ENCODE assay signal across 21 cellular contexts in genomic region chr10:120931423-120931822, GRCh38.
"Had no signal": no experiment of that assay in that cellular context is flagged by ENCODE, and none has a peak within 500 bp of the region (broad histone marks: within the 10 kb centered on the region; RNA-seq: fewer than 3 reads in every experiment).

No MANE protein-coding gene starts in this region.

- H3K36me3 ChIP-seq: brain microvascular endothelial cell, lower lobe of right lung, thyroid gland had no signal

- H3K27ac ChIP-seq: brain microvascular endothelial cell, dorsolateral prefrontal cortex, lower lobe of right lung, thyroid gland had no signal

- DNase-seq: activated B cell treated with CpG ODN at 0.5 μM for 24 hours; activated CD4-positive, alpha-beta T cell treated with anti-CD3 and anti-CD28 coated beads for 4 hours; activated CD8-positive, alpha-beta memory T cell treated with anti-CD3 and anti-CD28 coated beads, Interleukin-2, amount 50 U/mL, for 4 hours; activated CD8-positive, alpha-beta T cell treated with anti-CD3 and anti-CD28 coated beads, Interleukin-2, amount 10 ng/mL, durations not matched to agents 7 days and 5 days; activated naive CD4-positive, alpha-beta T cell treated with anti-CD3 and anti-CD28 coated beads, Interleukin-2, amount 10 ng/mL, durations not matched to agents 7 days and 5 days; activated T-cell treated with anti-CD3 and anti-CD28 coated beads, Interleukin-2, amount 50 U/mL, for 4 hours; aorta; brain microvascular endothelial cell; central memory CD4-positive, alpha-beta T cell; dorsolateral prefrontal cortex; glutamatergic neuron; lower lobe of right lung; nephron progenitor cell; occipital lobe; retina; stimulated activated CD4-positive, alpha-beta T cell treated with anti-CD3 and anti-CD28 coated beads, Interleukin-12 subunit alpha, Interleukin-12 subunit beta, amount 100 ng/mL, for 4 hours; stimulated activated CD4-positive, alpha-beta T cell treated with anti-CD3 and anti-CD28 coated beads, Interleukin-2, amount 100 ng/mL, for 24 hours; stimulated activated naive CD4-positive, alpha-beta T cell treated with Interleukin-2 at 50 U/mL for 16 hours had no signal

- FAIRE-seq: colon, keratinocyte had no signal

- H3K9me3 ChIP-seq: lower lobe of right lung, thyroid gland had no signal

- H3K27me3 ChIP-seq: brain microvascular endothelial cell, dorsolateral prefrontal cortex, thyroid gland had no signal

- H3K4me3 ChIP-seq: dorsolateral prefrontal cortex, lower lobe of right lung, thyroid gland had no signal

- ATAC-seq: activated CD8-positive, alpha-beta T cell treated with anti-CD3 and anti-CD28 coated beads, Interleukin-2, amount 10 ng/mL, durations not matched to agents 7 days and 5 days; activated T-cell treated with anti-CD3 and anti-CD28 coated beads, Interleukin-2, amount 50 U/mL, for 4 hours had no signal
